ENCODE assay signal across 8 cellular contexts in genomic region chr1:201019321-201019977, GRCh38. TPM values are rescaled to one million over a fixed set of nuclear protein-coding genes. Genes with fewer than 3 reads are reported as not detected.
DNase-seq lines count a peak whose midpoint lies in the region; ATAC-seq lines count a peak whose summit lies in the region.

No MANE protein-coding gene starts in this region.

- ATAC-seq in GM18517 (IDR thresholded peaks at IDR 0.05; ENCODE audit: unreplicated experiment) (peak; percentile 62), HG02938 (IDR thresholded peaks at IDR 0.05; ENCODE audit: unreplicated experiment) (peak; percentile 70), esophagus mucosa (peak; percentile 85)

- peak; percentile 56 for DNase-seq in NCI-H510A (lab: John Stamatoyannopoulos, UW)
- DNase-seq in activated CD8-positive, alpha-beta memory T cell treated with anti-CD3 and anti-CD28 coated beads for 48 hours (ENCODE audit: low read depth in 2 of 3, low spot score in 2 of 3) = peak in 2 of 3 experiments; percentile 60 to 83
- peak; percentile 69 to 87 for DNase-seq in stimulated activated CD4-positive, alpha-beta T cell treated with anti-CD3 and anti-CD28 coated beads, Interleukin-12 subunit alpha, Interleukin-12 subunit beta, amount 100 ng/mL, for 24 hours (ENCODE audit: low read depth in 2 of 2)
- DNase-seq in Ammon's horn (ENCODE audit: low spot score) = no peak
- DNase-seq in NCI-H1436 (lab: John Stamatoyannopoulos, UW) = no peak

RNA-seq across cellular contexts. Expression of gene KIF21B, which starts 4.1 kb away (rescaled TPM):
- total RNA-seq in esophagus mucosa = 0.52 TPM

Comparison
In these comparisons a context has a peak if more than half of its experiments do, and no peak if none do; other contexts are left out.
1. DNase-seq: peak in NCI-H510A (single experiment), activated CD8-positive, alpha-beta memory T cell treated with anti-CD3 and anti-CD28 coated beads for 48 hours (2 of 3) and stimulated activated CD4-positive, alpha-beta T cell treated with anti-CD3 and anti-CD28 coated beads, Interleukin-12 subunit alpha, Interleukin-12 subunit beta, amount 100 ng/mL, for 24 hours (2 of 2); none in Ammon's horn (single experiment) and NCI-H1436 (single experiment).
2. Peak in every context shown above with its lines, with median percentiles within 50 percentile points of each other: ATAC-seq.